ENCODE assay signal across 8 cellular contexts in genomic region chr13:97221989-97222700, GRCh38. TPM values are rescaled to one million over a fixed set of nuclear protein-coding genes. Genes with fewer than 3 reads are reported as not detected.
A peak's percentile ranks its signal among the peaks of the same experiment; 100 is the strongest.
DNase-seq lines count a peak whose midpoint lies in the region; TF ChIP-seq lines count a peak whose summit lies in the region.

MBNL2 (plus strand) TSS chr13:97222333; CDS start chr13:97276236, 53,903 bp downstream.

- no peak for TF ChIP-seq CTCF in H9 (conservative IDR thresholded peaks at IDR 0.05)
- no peak for TF ChIP-seq CTCF in foreskin fibroblast (IDR thresholded peaks at IDR 0.05; ENCODE audit: low read depth, low read length)
- TF ChIP-seq CTCF in neural progenitor cell (IDR thresholded peaks at IDR 0.05): no peak

- no CpG with 5 or more reads among the region's 15 CpGs for WGBS in H9 (ENCODE audit: extremely low coverage, insufficient read length, low lambda C conversion rate)

- no peak within 1 kb of the TSS for H2BK5ac ChIP-seq in H9 (ENCODE audit: insufficient read length, low read length)

- no peak within 1 kb of the TSS for H3K23ac ChIP-seq in H9 (ENCODE audit: insufficient read length, low read depth, low read length)

- H2AK5ac ChIP-seq in H9 (ENCODE audit: insufficient read length, low read length): no peak within 1 kb of the TSS

- H2BK120ac ChIP-seq in H9 (ENCODE audit: low read depth, low read length, poor library complexity, severe bottlenecking): no peak within 1 kb of the TSS

- H4K20me1 ChIP-seq in H9 (ENCODE audit: control insufficient read depth, insufficient read depth, insufficient read length): no peaks in the 10 kb centered on the region
- H4K20me1 ChIP-seq in neural progenitor cell (ENCODE audit: low read depth): peaks cover 38% of the 10 kb centered on the region

- peaks cover 2% of the 10 kb centered on the region; the same call in 1 of the 2 replicates for H3K4me1 ChIP-seq in H9 (ENCODE audit: insufficient read depth, low read length)
- peaks cover 24% of the 10 kb centered on the region for H3K4me1 ChIP-seq in neural progenitor cell
- H3K4me1 ChIP-seq in stomach smooth muscle (ENCODE audit: control insufficient read depth, insufficient read depth, low read length): peaks cover 18% of the 10 kb centered on the region

- H3K9ac ChIP-seq in H9 (ENCODE audit: extremely low read depth, insufficient read length, low read length) (no peak within 1 kb of the TSS), neural progenitor cell (peak within 1 kb of the TSS; percentile 27), stomach smooth muscle (ENCODE audit: low read length in 2 of 2) (peak within 1 kb of the TSS; percentile 47 to 97)

- H3K27me3 Mint-ChIP-seq in H9 (ENCODE audit: low read depth): peaks cover 98% of the 10 kb centered on the region
- H3K27me3 Mint-ChIP-seq in neural progenitor cell (ENCODE audit: insufficient read depth, low read depth): peaks cover 5% of the 10 kb centered on the region

- no peak within 1 kb of the TSS for H3K56ac ChIP-seq in H9 (ENCODE audit: insufficient read length, low read depth, low read length)

- no peak within 1 kb of the TSS for H4K91ac ChIP-seq in H9 (ENCODE audit: insufficient read length, low read depth, low read length)

- H3K4me3 ChIP-seq in foreskin fibroblast (ENCODE audit: low read depth in 1 of 2, low read length in 2 of 2) (peak within 1 kb of the TSS; percentile 64 to 86), neural progenitor cell (peak within 1 kb of the TSS; percentile 75), stomach smooth muscle (ENCODE audit: low read length in 2 of 2) (peak within 1 kb of the TSS; percentile 83)

- H3K9me3 ChIP-seq in H9 (ENCODE audit: control insufficient read depth, low read depth, low read length) (no peaks in the 10 kb centered on the region), neural progenitor cell (ENCODE audit: low read depth) (no peaks in the 10 kb centered on the region), stomach smooth muscle (ENCODE audit: control insufficient read depth in 2 of 2, low read length in 2 of 2) (no peaks in the 10 kb centered on the region)

- H3K36me3 Mint-ChIP-seq in H9 (ENCODE audit: insufficient read depth in 1 of 3, low read depth in 3 of 3) (no peaks in the 10 kb centered on the region), neural progenitor cell (peaks cover 2% of the 10 kb centered on the region)

- H3K18ac ChIP-seq in H9 (ENCODE audit: insufficient read length, low read depth, low read length): no peak within 1 kb of the TSS

- H2AFZ ChIP-seq in H9 (ENCODE audit: low read length): no peak within 1 kb of the TSS
- peak within 1 kb of the TSS; percentile 98 for H2AFZ ChIP-seq in neural progenitor cell (replicated peaks)

- H3K79me2 ChIP-seq in H9 (ENCODE audit: insufficient read depth, low read length): no peaks in the 10 kb centered on the region
- peaks cover 11% of the 10 kb centered on the region for H3K79me2 ChIP-seq in neural progenitor cell (ENCODE audit: low read depth)

- H3K27ac Mint-ChIP-seq in H9 (peak within 1 kb of the TSS in 1 of 3 experiments; percentile 92; a peak in 3 of 7 replicates), neural progenitor cell (peak within 1 kb of the TSS; percentile 97)

- H3K27ac ChIP-seq in H9 (ENCODE audit: insufficient read length, low read depth, low read length) (no peak within 1 kb of the TSS), neural progenitor cell (no peak within 1 kb of the TSS), stomach smooth muscle (ENCODE audit: low read length) (peak within 1 kb of the TSS; percentile 89)

- no peak within 1 kb of the TSS for H4K5ac ChIP-seq in H9 (ENCODE audit: insufficient read length, low read depth, low read length)

- H3K79me1 ChIP-seq in H9 (ENCODE audit: insufficient read depth, low read depth, low read length, poor library complexity, severe bottlenecking): no peaks in the 10 kb centered on the region

- H3K23me2 ChIP-seq in H9 (ENCODE audit: insufficient read length, low read depth, low read length, poor library complexity, severe bottlenecking): no peaks in the 10 kb centered on the region

- no peak within 1 kb of the TSS for H2BK20ac ChIP-seq in H9 (ENCODE audit: low read depth, low read length, poor library complexity, severe bottlenecking)

- H3K9me3 Mint-ChIP-seq in H9 (no peaks in the 10 kb centered on the region; a peak in 1 of 5 replicates), neural progenitor cell (no peaks in the 10 kb centered on the region)

- H3K4me2 ChIP-seq in H9 (ENCODE audit: insufficient read depth, insufficient read length, low read length) (peak within 1 kb of the TSS; percentile 48), neural progenitor cell (peak within 1 kb of the TSS; percentile 90)

- H2BK12ac ChIP-seq in H9 (ENCODE audit: insufficient read length, low read depth, low read length): no peak within 1 kb of the TSS

- no peak within 1 kb of the TSS for H4K8ac ChIP-seq in H9 (replicated peaks; ENCODE audit: insufficient read length, low read depth, low read length)

- H3T11ph ChIP-seq in H9 (ENCODE audit: low read length): no peak within 1 kb of the TSS

- H3F3A ChIP-seq in neural progenitor cell (ENCODE audit: low read depth): no peaks in the 10 kb centered on the region

- H3K36me3 ChIP-seq in neural progenitor cell (no peaks in the 10 kb centered on the region), stomach smooth muscle (ENCODE audit: control insufficient read depth in 2 of 2, insufficient read depth in 2 of 2, low read length in 2 of 2) (no peaks in the 10 kb centered on the region)

- peaks cover 28% of the 10 kb centered on the region; the same call in 1 of the 2 replicates for H3K27me3 ChIP-seq in H9 (ENCODE audit: insufficient read depth, low read length)
- H3K27me3 ChIP-seq in neural progenitor cell: peaks cover 37% of the 10 kb centered on the region
- H3K27me3 ChIP-seq in stomach smooth muscle (ENCODE audit: control insufficient read depth in 1 of 2, insufficient read depth in 2 of 2, low read length in 2 of 2): no peaks in the 10 kb centered on the region

- peak within 1 kb of the TSS; percentile 60 to 80 for H3K4me3 Mint-ChIP-seq in H9
- H3K4me3 Mint-ChIP-seq in neural progenitor cell: peak within 1 kb of the TSS; percentile 93

- DNase-seq in ELF-1 (ENCODE audit: low read depth, low spot score) (peak; percentile 89), H9 (peak; percentile 85), M059J (ENCODE audit: low read depth) (peak; percentile 92), SIG-M5 (lab: John Stamatoyannopoulos, UW) (peak; percentile 90), foreskin fibroblast (peak; percentile 91 to 96), neural progenitor cell (ENCODE audit: low spot score) (peak; percentile 87)
- DNase-seq in activated gamma-delta T cell treated with anti-CD3 and anti-CD28 coated beads, Interleukin-2, amount 50 U/mL, for 16 hours (ENCODE audit: low read depth): peak; percentile 76

- H3K4me1 Mint-ChIP-seq in H9: peaks cover 23 to 34% of the 10 kb centered on the region in 2 experiments
- peaks cover 36% of the 10 kb centered on the region for H3K4me1 Mint-ChIP-seq in neural progenitor cell

- no peak within 1 kb of the TSS for H2BK15ac ChIP-seq in H9 (ENCODE audit: low read depth, low read length)

- H3K14ac ChIP-seq in H9 (ENCODE audit: insufficient read depth, low read length): no peak within 1 kb of the TSS

- H3K4ac ChIP-seq in H9 (ENCODE audit: low read depth, low read length): no peak within 1 kb of the TSS

RNA-seq across cellular contexts. Expression of gene MBNL2, which starts in this region (rescaled TPM):
- total RNA-seq in H9 (2021) (0.17 and 0.22 TPM in 2 replicates), neural progenitor cell (ENCODE audit: low replicate concordance) (19.6 and 25.0 TPM in 2 replicates)
- total RNA-seq in M059J (2014; rRNA removed; shearing (Covaris generic)): 57.2 and 72.8 TPM in 2 replicates

Comparison
In these comparisons a context has a peak if more than half of its experiments do, and no peak if none do; other contexts are left out.
1. RNA of gene MBNL2 (total RNA-seq): 57.2 to 72.8 TPM in M059J and 19.6 to 25.0 TPM in neural progenitor cell; 0.17 to 0.22 TPM in H9; every median in the first group is over 10 times any median in the second.
2. Peak in DNase-seq and H3K4me2 ChIP-seq in H9; RNA of the gene not detected or under 1 TPM.
3. Peak in every context shown above with its lines, with median percentiles within 50 percentile points of each other: DNase-seq and H3K4me3 ChIP-seq.